ENCODE assay signal across 8 cellular contexts in genomic region chr7:80134536-80135305, GRCh38. TPM values are rescaled to one million over a fixed set of nuclear protein-coding genes. Genes with fewer than 3 reads are reported as not detected.
DNase-seq lines count a peak whose midpoint lies in the region; TF ChIP-seq lines count a peak whose summit lies in the region.

Gene GNAI1, plus strand, starts transcription at chr7:80134831. Its CDS starts 330 bp downstream, at chr7:80135161.

- peaks cover 2% of the 10 kb centered on the region for H3K36me3 Mint-ChIP-seq in activated CD4-positive, alpha-beta T cell treated with anti-CD3 and anti-CD28 coated beads, Interleukin-2, amount 10 ng/mL, durations not matched to agents 24 days and 14 days (ENCODE audit: low read depth)

- peaks cover 27% of the 10 kb centered on the region for H3K4me1 Mint-ChIP-seq in activated CD4-positive, alpha-beta T cell treated with anti-CD3 and anti-CD28 coated beads, Interleukin-2, amount 10 ng/mL, durations not matched to agents 24 days and 14 days

- in situ Hi-C loops in astrocyte of the spinal cord (cut with HindIII; ENCODE audit: low sequenced_read_pairs): no loop called here

- H3K27me3 Mint-ChIP-seq in activated CD4-positive, alpha-beta T cell treated with anti-CD3 and anti-CD28 coated beads, Interleukin-2, amount 10 ng/mL, durations not matched to agents 24 days and 14 days: peaks cover 59% of the 10 kb centered on the region

- intact Hi-C loops in activated CD4-positive, alpha-beta T cell treated with anti-CD3 and anti-CD28 coated beads, Interleukin-2, amount 10 ng/mL, durations not matched to agents 24 days and 14 days (cut with micrococcal nuclease): loop anchor here (1.0 to 10.0 kb wide), 3 partner anchors 56 to 260 kb away; no protein-coding TSS in a partner anchor
- intact Hi-C loops in posterior vena cava (cut with DNase I): loop anchor here in 1 of 2 donors (10.0 kb wide), 1 partner anchor 150 kb away; no protein-coding TSS in a partner anchor

- peak; percentile 38 for TF ChIP-seq CTCF in astrocyte of the spinal cord (IDR thresholded peaks at IDR 0.05; ENCODE audit: low read depth, low read length)

- DNase-seq in activated CD4-positive, alpha-beta T cell treated with anti-CD3 and anti-CD28 coated beads, Interleukin-2, amount 10 ng/mL, durations not matched to agents 24 days and 14 days: peak; percentile 74
- DNase-seq in activated CD4-positive, alpha-beta T cell treated with anti-CD3 and anti-CD28 coated beads, Interleukin-2, amount 50 U/mL, for 1 hour: no peak
- peak; percentile 80 for DNase-seq in HK-2 (ENCODE audit: unreplicated experiment)
- peak; percentile 56 for DNase-seq in RKO (ENCODE audit: low spot score)
- peak; percentile 75 for DNase-seq in astrocyte of the spinal cord (ENCODE audit: low read depth, low spot score)
- peak; percentile 63 for DNase-seq in hepatic stellate cell (ENCODE audit: low spot score)
- DNase-seq in posterior vena cava (ENCODE audit: low spot score): peak; percentile 90
- no peak for DNase-seq in foreskin melanocyte

- peak within 1 kb of the TSS; percentile 82 for H3K4me3 ChIP-seq in astrocyte of the spinal cord (ENCODE audit: low read depth, low read length)

- peak within 1 kb of the TSS; percentile 83 for H3K27ac Mint-ChIP-seq in activated CD4-positive, alpha-beta T cell treated with anti-CD3 and anti-CD28 coated beads, Interleukin-2, amount 10 ng/mL, durations not matched to agents 24 days and 14 days

- H3K9me3 Mint-ChIP-seq in activated CD4-positive, alpha-beta T cell treated with anti-CD3 and anti-CD28 coated beads, Interleukin-2, amount 10 ng/mL, durations not matched to agents 24 days and 14 days: no peaks in the 10 kb centered on the region

- peak within 1 kb of the TSS; percentile 86 for H3K4me3 Mint-ChIP-seq in activated CD4-positive, alpha-beta T cell treated with anti-CD3 and anti-CD28 coated beads, Interleukin-2, amount 10 ng/mL, durations not matched to agents 24 days and 14 days

RNA-seq across cellular contexts. Expression of gene GNAI1, which starts in this region (rescaled TPM):
- total RNA-seq in activated CD4-positive, alpha-beta T cell treated with anti-CD3 and anti-CD28 coated beads, Interleukin-2, amount 10 ng/mL, durations not matched to agents 24 days and 14 days: 5.7 and 6.8 TPM in 2 replicates
- total RNA-seq in posterior vena cava: 10 to 100 TPM; 36.1 to 53.7 TPM

Comparison
In these comparisons a context has a peak if more than half of its experiments do, and no peak if none do; other contexts are left out.
1. DNase-seq: peak in activated CD4-positive, alpha-beta T cell treated with anti-CD3 and anti-CD28 coated beads, Interleukin-2, amount 10 ng/mL, durations not matched to agents 24 days and 14 days (single experiment), HK-2 (single experiment), RKO (single experiment), astrocyte of the spinal cord (single experiment), hepatic stellate cell (single experiment) and posterior vena cava (single experiment); none in activated CD4-positive, alpha-beta T cell treated with anti-CD3 and anti-CD28 coated beads, Interleukin-2, amount 50 U/mL, for 1 hour (single experiment) and foreskin melanocyte (single experiment).